ENCODE assay signal across 8 cellular contexts in the genomic region with DNA sequence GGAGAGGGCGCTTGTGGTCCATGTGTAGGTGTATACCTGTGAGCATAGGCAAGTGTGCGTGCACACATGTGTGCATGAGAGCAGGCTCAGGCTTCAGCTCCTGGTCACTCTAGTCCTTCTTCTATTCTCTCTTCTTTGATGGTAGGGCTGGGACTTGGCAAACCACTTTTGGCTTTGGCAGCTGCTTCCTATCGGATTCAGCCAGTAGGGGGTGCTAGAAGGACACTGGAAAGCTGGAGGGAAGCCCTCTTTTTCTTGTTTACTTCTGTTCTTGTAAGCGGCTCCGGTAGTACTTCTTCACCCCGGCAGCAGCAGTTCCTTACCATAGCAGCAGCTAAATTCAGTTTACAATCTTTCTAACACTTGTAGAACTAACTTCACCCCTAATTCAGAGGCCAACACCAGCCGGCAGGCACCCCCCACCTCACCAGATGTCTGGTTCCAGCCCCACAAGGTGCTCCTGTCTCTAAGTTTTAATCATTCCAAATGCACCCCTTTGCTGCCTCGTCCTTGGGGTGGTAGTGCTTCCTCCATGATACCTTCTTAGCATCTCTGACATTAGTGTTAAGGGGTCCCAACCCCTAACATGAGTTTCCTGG. TPM values are rescaled to one million over a fixed set of nuclear protein-coding genes. Genes with fewer than 3 reads are reported as not detected.
DNase-seq lines count a peak whose midpoint lies in the region; ATAC-seq, FAIRE-seq and TF ChIP-seq lines count a peak whose summit lies in the region.

No MANE protein-coding gene starts in this region.

- H3K27me3 Mint-ChIP-seq in Calu3 (ENCODE audit: unreplicated experiment): no peaks in the 10 kb centered on the region
- peaks cover 14% of the 10 kb centered on the region for H3K27me3 Mint-ChIP-seq in activated naive CD4-positive, alpha-beta T cell treated with anti-CD3 and anti-CD28 coated beads, Interleukin-2, amount 10 ng/mL, durations not matched to agents 7 days and 5 days

- no peak overlapping the region for H3K27ac Mint-ChIP-seq in Calu3 (ENCODE audit: unreplicated experiment)
- no peak overlapping the region for H3K27ac Mint-ChIP-seq in activated naive CD4-positive, alpha-beta T cell treated with anti-CD3 and anti-CD28 coated beads, Interleukin-2, amount 10 ng/mL, durations not matched to agents 7 days and 5 days

- ATAC-seq in HG02938 (IDR thresholded peaks at IDR 0.05; ENCODE audit: unreplicated experiment): no peak

- peak; percentile 79 for DNase-seq in Calu3
- DNase-seq in HTR-8/SVneo (ENCODE audit: insufficient read length, low spot score): peak; percentile 58
- peak; percentile 80 for DNase-seq in RPMI8226
- DNase-seq in activated naive CD4-positive, alpha-beta T cell treated with anti-CD3 and anti-CD28 coated beads, Interleukin-2, amount 10 ng/mL, durations not matched to agents 7 days and 5 days: peak; percentile 80
- DNase-seq in iPS-NIHi7 (ENCODE audit: extremely low spot score): peak; percentile 82
- DNase-seq in stimulated activated CD4-positive, alpha-beta T cell treated with anti-CD3 and anti-CD28 coated beads, TNF-alpha, amount 100 ng/mL, for 48 hours (ENCODE audit: low read depth in 3 of 3): peak; percentile 40 to 72 (median 62)
- DNase-seq in NCI-H1694 (lab: John Stamatoyannopoulos, UW): no peak

- intact Hi-C loops in Calu3 (cut with micrococcal nuclease; ENCODE audit: unreplicated experiment): loop anchor here (2.0 to 5.0 kb wide), 4 partner anchors 89 to 776 kb away; no protein-coding TSS in a partner anchor

- peak; percentile 79 for TF ChIP-seq CTCF in Calu3 (IDR thresholded peaks at IDR 0.05; ENCODE audit: unreplicated experiment)

- no peaks in the 10 kb centered on the region for H3K4me1 Mint-ChIP-seq in Calu3 (ENCODE audit: low read depth, unreplicated experiment)
- peaks cover 12% of the 10 kb centered on the region for H3K4me1 Mint-ChIP-seq in activated naive CD4-positive, alpha-beta T cell treated with anti-CD3 and anti-CD28 coated beads, Interleukin-2, amount 10 ng/mL, durations not matched to agents 7 days and 5 days

- H3K9me3 Mint-ChIP-seq in Calu3 (ENCODE audit: low read depth, unreplicated experiment): no peaks in the 10 kb centered on the region
- H3K9me3 Mint-ChIP-seq in activated naive CD4-positive, alpha-beta T cell treated with anti-CD3 and anti-CD28 coated beads, Interleukin-2, amount 10 ng/mL, durations not matched to agents 7 days and 5 days: no peaks in the 10 kb centered on the region

- no TSS peak for BruUV-seq in Calu3 (replicated peaks; lab: Mats Ljungman, UMichigan)

- H3K36me3 Mint-ChIP-seq in Calu3 (ENCODE audit: insufficient read depth, unreplicated experiment): no peaks in the 10 kb centered on the region
- no peaks in the 10 kb centered on the region for H3K36me3 Mint-ChIP-seq in activated naive CD4-positive, alpha-beta T cell treated with anti-CD3 and anti-CD28 coated beads, Interleukin-2, amount 10 ng/mL, durations not matched to agents 7 days and 5 days

- no peak for FAIRE-seq in HTR-8/SVneo (lab: Jason Lieb, UNC)

- H3K4me3 Mint-ChIP-seq in Calu3 (ENCODE audit: low read depth, unreplicated experiment): no peak overlapping the region
- no peak overlapping the region for H3K4me3 Mint-ChIP-seq in activated naive CD4-positive, alpha-beta T cell treated with anti-CD3 and anti-CD28 coated beads, Interleukin-2, amount 10 ng/mL, durations not matched to agents 7 days and 5 days

- CTCF ChIA-PET in Calu3 (lab: Charles Lee): interaction anchor here (0.6 to 3.9 kb wide), 8 partner anchors 20 to 423 kb away, joined by 3 to 35 read pairs (median 3); a partner anchor contains a TSS
- CTCF ChIA-PET in activated naive CD4-positive, alpha-beta T cell treated with anti-CD3 and anti-CD28 coated beads, Interleukin-2, amount 10 ng/mL, durations not matched to agents 7 days and 5 days (lab: Charles Lee): interaction anchor here (0.6 to 6.4 kb wide), 45 partner anchors 9 to 778 kb away, joined by 3 to 108 read pairs (median 4); a partner anchor contains a TSS

RNA-seq across cellular contexts. Expression of a gene that starts 25.1 kb away (rescaled TPM):
- 45.1 and 45.3 TPM in 2 replicates for total RNA-seq in Calu3 (2022)

RNA-seq across cellular contexts. Expression of a gene that starts 43.2 kb away (rescaled TPM):
- total RNA-seq in Calu3 (2022): 14.0 and 17.8 TPM in 2 replicates
